Comparison of ENCODE assay signal across 19 cellular contexts in genomic region chr9:135291165-135291564, GRCh38.
DNase-seq lines count a peak whose midpoint lies in the region; ATAC-seq, FAIRE-seq and TF ChIP-seq lines count a peak whose summit lies in the region.
"Had no signal": no experiment of that assay in that cellular context is flagged by ENCODE, and none has a peak within 500 bp of the region (broad histone marks: within the 10 kb centered on the region; RNA-seq: fewer than 3 reads in every experiment).

No MANE protein-coding gene starts in this region.

- H3K36me3 ChIP-seq in K562 (ENCODE audit: control insufficient read depth, insufficient read depth, low read length) (no peaks in the 10 kb centered on the region), lower lobe of right lung (no peaks in the 10 kb centered on the region), upper lobe of right lung (no peaks in the 10 kb centered on the region)
- H3K36me3 ChIP-seq: SJCRH30 had no signal

- no peaks in the 10 kb centered on the region for H3K9me1 ChIP-seq in K562 (ENCODE audit: control insufficient read depth, insufficient read depth, low read length)

- TF ChIP-seq RAD21 in K562 (CRISPR knock-in tag; conservative IDR thresholded peaks at IDR 0.05 in 1 of 2, IDR thresholded peaks at IDR 0.05 in 1 of 2), result no peak

- no peak overlapping the region for H3K4me2 ChIP-seq in K562 (ENCODE audit: insufficient read depth, low read length)

- peaks cover 23 to 52% of the 10 kb centered on the region in 2 experiments for H3K27me3 ChIP-seq in K562 (ENCODE audit: control insufficient read depth in 2 of 2, insufficient read depth in 2 of 2, low read length in 2 of 2)
- peaks cover 8% of the 10 kb centered on the region for H3K27me3 ChIP-seq in lower lobe of right lung (ENCODE audit: low read depth)
- no peaks in the 10 kb centered on the region for H3K27me3 ChIP-seq in upper lobe of right lung

- no peak overlapping the region for H3K27ac ChIP-seq in K562 (ENCODE audit: extremely low read depth, low read depth, low read length)
- no peak overlapping the region for H3K27ac ChIP-seq in lower lobe of right lung
- no peak overlapping the region for H3K27ac ChIP-seq in upper lobe of right lung
- H3K27ac ChIP-seq: 22Rv1, SJCRH30 had no signal

- peaks cover 0 to 3% of the 10 kb centered on the region in 2 experiments; a peak in 1 of 5 replicates for H3K4me1 ChIP-seq in K562 (replicated peaks in 1 of 2; ENCODE audit: control insufficient read depth in 2 of 2, insufficient read depth in 2 of 2, low read length in 2 of 2)
- H3K4me1 ChIP-seq in lower lobe of right lung, result no peaks in the 10 kb centered on the region
- H3K4me1 ChIP-seq in upper lobe of right lung, result no peaks in the 10 kb centered on the region

- TF ChIP-seq CTCF in K562 (IDR thresholded peaks at IDR 0.05 in 2 of 3, conservative IDR thresholded peaks at IDR 0.05 in 1 of 3; ENCODE audit: insufficient read depth in 2 of 3, low read depth in 1 of 3, low read length in 3 of 3), result no peak
- no peak for TF ChIP-seq CTCF in lower lobe of right lung (IDR thresholded peaks at IDR 0.05)
- no peak for TF ChIP-seq CTCF in upper lobe of right lung (IDR thresholded peaks at IDR 0.05)

- no peaks in the 10 kb centered on the region for H3K79me2 ChIP-seq in K562 (ENCODE audit: control insufficient read depth, insufficient read depth, low read length)

- in situ Hi-C loops in K562 (cut with MboI), result no loop called here

- intact Hi-C loops in K562 (cut with micrococcal nuclease) (no loop called here), lower lobe of right lung (cut with DNase I) (no loop called here), upper lobe of right lung (cut with DNase I) (no loop called here)

- DNase-seq in NCI-H82 (lab: John Stamatoyannopoulos, UW) (peak; percentile 51), NCI-H82 treated with DMSO at 0.1 percent for 48 hours (lab: John Stamatoyannopoulos, UW; ENCODE audit: unreplicated experiment) (no peak), K562 (ENCODE audit: extremely low read depth in 1 of 4, low spot score in 3 of 4) (peak in 1 of 4 experiments; percentile 23), lower lobe of right lung (peak; percentile 29), upper lobe of right lung (peak; percentile 27), DMS79 treated with DMSO at 0.1 percent for 48 hours (lab: John Stamatoyannopoulos, UW) (no peak), NOMO-1 (lab: John Stamatoyannopoulos, UW; ENCODE audit: unreplicated experiment in 2 of 2) (no peak)
- DNase-seq: AML-193, DND-41, KG1, NCI-H1417, NCI-H187, NCI-H2107, NCI-H510A, NCI-H774, SJCRH30 had no signal

- no TSS peak for BruUV-seq in K562 (replicated peaks; lab: Mats Ljungman, UMichigan)

- H4K20me1 ChIP-seq in K562 (replicated peaks; ENCODE audit: control insufficient read depth, insufficient read depth, low read length), result peaks cover 10% of the 10 kb centered on the region; the same call in 1 of the 2 replicates

- ATAC-seq in K562 (no peak), lower lobe of right lung (no peak), upper lobe of right lung (no peak), HG02623 (IDR thresholded peaks at IDR 0.05; ENCODE audit: unreplicated experiment) (no peak)

- no peak for TF ChIP-seq POLR2A in K562 (conservative IDR thresholded peaks at IDR 0.05)

- POLR2A ChIA-PET in K562 (lab: Yijun Ruan, JAX), result no interaction called here

- no peak overlapping the region for H3K9ac ChIP-seq in K562 (ENCODE audit: insufficient read depth in 1 of 2, low read depth in 2 of 2, low read length in 2 of 2)

- no peak for TF ChIP-seq EP300 in K562 (IDR thresholded peaks at IDR 0.05; ENCODE audit: low read length)

- 0% methylated on average over 16 of the region's 17 CpGs for WGBS in K562 (ENCODE audit: insufficient coverage, low coverage, missing lambda C conversion rate)

- CTCF ChIA-PET in K562 (lab: Yijun Ruan, JAX; ENCODE audit: low intra/inter-chr PET ratio), result no interaction called here

- peak; percentile 23 for FAIRE-seq in K562 (lab: Jason Lieb, UNC)
- FAIRE-seq: G401.6 had no signal

- no peaks in the 10 kb centered on the region for H3K9me3 ChIP-seq in K562 (replicated peaks; ENCODE audit: control insufficient read depth, insufficient read depth, low read depth, low read length)
- no peaks in the 10 kb centered on the region for H3K9me3 ChIP-seq in lower lobe of right lung
- H3K9me3 ChIP-seq in upper lobe of right lung, result no peaks in the 10 kb centered on the region
- H3K9me3 ChIP-seq: SJCRH30 had no signal

- H2AFZ ChIP-seq in K562 (ENCODE audit: low read depth, low read length), result no peak overlapping the region

- H3K4me3 ChIP-seq in K562, result no peak overlapping the region
- no peak overlapping the region for H3K4me3 ChIP-seq in lower lobe of right lung
- no peak overlapping the region for H3K4me3 ChIP-seq in upper lobe of right lung
- H3K4me3 ChIP-seq: SJCRH30 had no signal

TF ChIP-seq in K562, 482 proteins besides CTCF, POLR2A, EP300 and RAD21:
- TF ChIP-seq RBFOX2 (IDR thresholded peaks at IDR 0.05; ENCODE audit: low read depth, low read length), result no peak
- TF ChIP-seq CBFA2T2 (conservative IDR thresholded peaks at IDR 0.05), result 0 out of 2 replicates have a peak, but pooled peaks have one; percentile 23
- peak; percentile 33; the same call in 1 of the 2 replicates for TF ChIP-seq CBFA2T3 (IDR thresholded peaks at IDR 0.05)
- no peak for TF ChIP-seq RHOXF2B (CRISPR knock-in tag; conservative IDR thresholded peaks at IDR 0.05)
- no peak for TF ChIP-seq ZC3H4 (CRISPR knock-in tag; IDR thresholded peaks at IDR 0.05; ENCODE audit: borderline replicate concordance)
- no peak for TF ChIP-seq MLX (CRISPR knock-in tag; conservative IDR thresholded peaks at IDR 0.05)
- no peak for TF ChIP-seq GABPA (tag; conservative IDR thresholded peaks at IDR 0.05; ENCODE audit: low read depth)
- TF ChIP-seq ARNT (IDR thresholded peaks at IDR 0.05), result no peak
- no peak for TF ChIP-seq ELF4 (CRISPR knock-in tag; IDR thresholded peaks at IDR 0.05)
- no peak for TF ChIP-seq XRCC4 (IDR thresholded peaks at IDR 0.05; ENCODE audit: extremely low read depth, insufficient read depth, insufficient read length)
- no peak for TF ChIP-seq ZNF23 (CRISPR knock-in tag; IDR thresholded peaks at IDR 0.05)
- no peak for TF ChIP-seq ZFP1 (CRISPR knock-in tag; IDR thresholded peaks at IDR 0.05)
- TF ChIP-seq SIRT6 (IDR thresholded peaks at IDR 0.05; ENCODE audit: low read depth, low read length), result no peak
- no peak for TF ChIP-seq BACH1 (tag; IDR thresholded peaks at IDR 0.05)
- 0 out of 2 replicates have a peak, but pooled peaks have one; percentile 17 for TF ChIP-seq ARID1B (IDR thresholded peaks at IDR 0.05)
- TF ChIP-seq PURB (CRISPR knock-in tag; IDR thresholded peaks at IDR 0.05; ENCODE audit: low read depth), result no peak
- TF ChIP-seq RNF2 (IDR thresholded peaks at IDR 0.05), result no peak
- no peak for TF ChIP-seq ZNF239 (CRISPR knock-in tag; IDR thresholded peaks at IDR 0.05)
- TF ChIP-seq CSDE1 (IDR thresholded peaks at IDR 0.05), result no peak

Comparison
In these comparisons a context has a peak if more than half of its experiments do, and no peak if none do; other contexts are left out.
1. DNase-seq: peak in NCI-H82 (single experiment), lower lobe of right lung (single experiment) and upper lobe of right lung (single experiment); none in NCI-H82 treated with DMSO at 0.1 percent for 48 hours (single experiment), DMS79 treated with DMSO at 0.1 percent for 48 hours (single experiment) and NOMO-1 (0 of 2).